In genomic region chr14:23060536-23061260, GRCh38 we compare ENCODE assay signal across 1 cellular context.
TF ChIP-seq lines count a peak whose summit lies in the region.

No MANE protein-coding gene starts in this region.

TF ChIP-seq in HepG2, 621 proteins besides CTCF, POLR2A, EP300 and RAD21 (continues in another document):
- peak; percentile 62; the same call in 1 of the 2 replicates for TF ChIP-seq ZNF563 (CRISPR knock-in tag; IDR thresholded peaks at IDR 0.05)
- no peak for TF ChIP-seq NFYB (CRISPR knock-in tag; IDR thresholded peaks at IDR 0.05)
- TF ChIP-seq ZNF737 (CRISPR knock-in tag; IDR thresholded peaks at IDR 0.05; ENCODE audit: borderline replicate concordance): no peak
- TF ChIP-seq FOSL1 (CRISPR knock-in tag; IDR thresholded peaks at IDR 0.05; ENCODE audit: borderline replicate concordance): no peak
- TF ChIP-seq TMF1 (CRISPR knock-in tag; IDR thresholded peaks at IDR 0.05; ENCODE audit: low read depth): no peak
- TF ChIP-seq TARDBP (CRISPR knock-in tag; IDR thresholded peaks at IDR 0.05): no peak
- TF ChIP-seq ZBTB38 (CRISPR knock-in tag; IDR thresholded peaks at IDR 0.05): 0 out of 2 replicates have a peak, but pooled peaks have one; percentile 8
- TF ChIP-seq ZNF839 (CRISPR knock-in tag; IDR thresholded peaks at IDR 0.05; ENCODE audit: borderline replicate concordance): no peak
- TF ChIP-seq CERS6 (CRISPR knock-in tag; IDR thresholded peaks at IDR 0.05): no peak
- no peak for TF ChIP-seq NR0B2 (CRISPR knock-in tag; IDR thresholded peaks at IDR 0.05)
- TF ChIP-seq HOXD1 (CRISPR knock-in tag; IDR thresholded peaks at IDR 0.05): no peak
- no peak for TF ChIP-seq NCOA1 (CRISPR knock-in tag; IDR thresholded peaks at IDR 0.05)
- TF ChIP-seq TEAD3 (CRISPR knock-in tag; optimal IDR thresholded peaks at IDR 0.05; ENCODE audit: borderline replicate concordance): no peak
- no peak for TF ChIP-seq ZNF501 (CRISPR knock-in tag; IDR thresholded peaks at IDR 0.05)
- 0 out of 2 replicates have a peak, but pooled peaks have one; percentile 27 for TF ChIP-seq POLR2G (IDR thresholded peaks at IDR 0.05; ENCODE audit: low read depth, low read length)
- TF ChIP-seq FLYWCH1 (CRISPR knock-in tag; IDR thresholded peaks at IDR 0.05): no peak
- no peak for TF ChIP-seq ARID5B (CRISPR knock-in tag; IDR thresholded peaks at IDR 0.05)
- no peak for TF ChIP-seq SP2 (CRISPR knock-in tag; IDR thresholded peaks at IDR 0.05)
- no peak for TF ChIP-seq ZNF3 (CRISPR knock-in tag; IDR thresholded peaks at IDR 0.05)
- no peak for TF ChIP-seq ZHX1 (CRISPR knock-in tag; IDR thresholded peaks at IDR 0.05; ENCODE audit: low read depth)
- TF ChIP-seq GTF2F1 (IDR thresholded peaks at IDR 0.05; ENCODE audit: low read length): no peak
- no peak for TF ChIP-seq ZNF124 (CRISPR knock-in tag; IDR thresholded peaks at IDR 0.05)
- no peak for TF ChIP-seq ZNF484 (CRISPR knock-in tag; IDR thresholded peaks at IDR 0.05; ENCODE audit: borderline replicate concordance, low read depth)
- no peak for TF ChIP-seq SOX5 (CRISPR knock-in tag; IDR thresholded peaks at IDR 0.05; ENCODE audit: borderline replicate concordance)
- 0 out of 2 replicates have a peak, but pooled peaks have one; percentile 30 for TF ChIP-seq E2F2 (CRISPR knock-in tag; IDR thresholded peaks at IDR 0.05; ENCODE audit: borderline replicate concordance)
- TF ChIP-seq POLR2AphosphoS2 (IDR thresholded peaks at IDR 0.05; ENCODE audit: low read depth, low read length): no peak
- no peak for TF ChIP-seq ZNF414 (CRISPR knock-in tag; IDR thresholded peaks at IDR 0.05)
- TF ChIP-seq ZNF788 (CRISPR knock-in tag; IDR thresholded peaks at IDR 0.05; ENCODE audit: borderline replicate concordance): no peak
- TF ChIP-seq ZBTB10 (CRISPR knock-in tag; IDR thresholded peaks at IDR 0.05; ENCODE audit: borderline replicate concordance): no peak
- no peak for TF ChIP-seq HIC2 (CRISPR knock-in tag; IDR thresholded peaks at IDR 0.05; ENCODE audit: low read depth)
- TF ChIP-seq FOXC1 (CRISPR knock-in tag; IDR thresholded peaks at IDR 0.05; ENCODE audit: borderline replicate concordance): no peak
- TF ChIP-seq KDM6A (CRISPR knock-in tag; IDR thresholded peaks at IDR 0.05; ENCODE audit: low read depth): no peak
- 0 out of 2 replicates have a peak, but pooled peaks have one; percentile 43 for TF ChIP-seq ZNF709 (CRISPR knock-in tag; IDR thresholded peaks at IDR 0.05)
- TF ChIP-seq HOXA7 (CRISPR knock-in tag; IDR thresholded peaks at IDR 0.05): no peak
- no peak for TF ChIP-seq ZNF557 (CRISPR knock-in tag; IDR thresholded peaks at IDR 0.05)
- no peak for TF ChIP-seq HNRNPH1 (optimal IDR thresholded peaks at IDR 0.05; ENCODE audit: low read depth, low read length)
- no peak for TF ChIP-seq MED1 (CRISPR knock-in tag; IDR thresholded peaks at IDR 0.05)
- no peak for TF ChIP-seq PBX2 (CRISPR knock-in tag; IDR thresholded peaks at IDR 0.05)
- TF ChIP-seq THAP8 (CRISPR knock-in tag; IDR thresholded peaks at IDR 0.05; ENCODE audit: borderline replicate concordance): no peak
- no peak for TF ChIP-seq FOSL2 (CRISPR knock-in tag; IDR thresholded peaks at IDR 0.05)
- TF ChIP-seq ZNF24 (IDR thresholded peaks at IDR 0.05): no peak
- 0 out of 2 replicates have a peak, but pooled peaks have one; percentile 15 for TF ChIP-seq RBFOX2 (IDR thresholded peaks at IDR 0.05; ENCODE audit: low read depth, low read length)
- TF ChIP-seq DZIP1 (CRISPR knock-in tag; IDR thresholded peaks at IDR 0.05): peak; percentile 27; the same call in 1 of the 2 replicates
- TF ChIP-seq CEBPB (IDR thresholded peaks at IDR 0.05; ENCODE audit: borderline replicate concordance, low read depth, low read length): no peak
- no peak for TF ChIP-seq FOXO1 (CRISPR knock-in tag; IDR thresholded peaks at IDR 0.05)
- TF ChIP-seq KLF13 (CRISPR knock-in tag; IDR thresholded peaks at IDR 0.05): no peak
- TF ChIP-seq ZNF460 (CRISPR knock-in tag; IDR thresholded peaks at IDR 0.05; ENCODE audit: borderline replicate concordance): no peak
